In genomic region chr10:68560916-68561691, GRCh38 we compare ENCODE assay signal across 8 cellular contexts. TPM values are rescaled to one million over a fixed set of nuclear protein-coding genes. Genes with fewer than 3 reads are reported as not detected.
DNase-seq lines count a peak whose midpoint lies in the region; TF ChIP-seq lines count a peak whose summit lies in the region.

No MANE protein-coding gene starts in this region.

- H3K36me3 Mint-ChIP-seq in activated CD4-positive, alpha-beta memory T cell treated with anti-CD3 and anti-CD28 coated beads for 36 hours, result no peaks in the 10 kb centered on the region

- DNase-seq in AG10803 (ENCODE audit: low read depth), result no peak
- DNase-seq in H7, result peak; percentile 89
- DNase-seq in activated CD4-positive, alpha-beta memory T cell treated with anti-CD3 and anti-CD28 coated beads for 36 hours, result peak; percentile 14
- DNase-seq in fibroblast of the aortic adventitia (ENCODE audit: low read depth), result peak; percentile 41
- DNase-seq in occipital lobe (lab: John Stamatoyannopoulos, UW), result peak; percentile 10
- no peak for DNase-seq in cerebellar nuclear complex (lab: John Stamatoyannopoulos, UW)
- no peak for DNase-seq in NCI-H1436 treated with DMSO at 0.1 percent for 48 hours (lab: John Stamatoyannopoulos, UW)
- DNase-seq in NCI-H1048 (lab: John Stamatoyannopoulos, UW), result no peak

- peak overlapping the region; percentile 74 for H3K4me3 ChIP-seq in AG10803 (ENCODE audit: low read length)
- peak overlapping the region; percentile 95 for H3K4me3 ChIP-seq in H7 (ENCODE audit: insufficient read depth, low read depth, low read length)
- H3K4me3 ChIP-seq in fibroblast of the aortic adventitia (ENCODE audit: low read depth, low read length), result peak overlapping the region; percentile 78

- TF ChIP-seq CTCF in AG10803 (conservative IDR thresholded peaks at IDR 0.05; ENCODE audit: low read length) (no peak), fibroblast of the aortic adventitia (IDR thresholded peaks at IDR 0.05; ENCODE audit: insufficient read depth, low read length) (no peak)

- no peaks in the 10 kb centered on the region for H3K27me3 ChIP-seq in H7 (ENCODE audit: control insufficient read depth, insufficient read depth, low read length)

- peaks cover 18% of the 10 kb centered on the region for H3K4me1 Mint-ChIP-seq in activated CD4-positive, alpha-beta memory T cell treated with anti-CD3 and anti-CD28 coated beads for 36 hours (ENCODE audit: low read depth)

- H3K9me3 Mint-ChIP-seq in activated CD4-positive, alpha-beta memory T cell treated with anti-CD3 and anti-CD28 coated beads for 36 hours, result no peaks in the 10 kb centered on the region

- POLR2A ChIA-PET in activated CD4-positive, alpha-beta memory T cell treated with anti-CD3 and anti-CD28 coated beads for 36 hours (lab: Charles Lee), result no interaction called here

- H3K27ac Mint-ChIP-seq in activated CD4-positive, alpha-beta memory T cell treated with anti-CD3 and anti-CD28 coated beads for 36 hours, result no peak overlapping the region

- intact Hi-C loops in activated CD4-positive, alpha-beta memory T cell treated with anti-CD3 and anti-CD28 coated beads for 36 hours (cut with micrococcal nuclease), result no loop called here

- CTCF ChIA-PET in activated CD4-positive, alpha-beta memory T cell treated with anti-CD3 and anti-CD28 coated beads for 36 hours (lab: Charles Lee), result interaction anchor here (2.1 kb wide), 1 partner anchor 11 kb away, joined by 10 read pairs; no protein-coding TSS in a partner anchor

- H3K4me3 Mint-ChIP-seq in activated CD4-positive, alpha-beta memory T cell treated with anti-CD3 and anti-CD28 coated beads for 36 hours, result peak overlapping the region; percentile 61

- peaks cover 40% of the 10 kb centered on the region for H3K27me3 Mint-ChIP-seq in activated CD4-positive, alpha-beta memory T cell treated with anti-CD3 and anti-CD28 coated beads for 36 hours

- no peaks in the 10 kb centered on the region for H3K36me3 ChIP-seq in H7 (replicated peaks; ENCODE audit: control insufficient read depth, insufficient read depth, low read length)

RNA-seq across cellular contexts. Expression of gene TET1, which starts 1.0 kb away (rescaled TPM):
- 27.5 and 47.6 TPM in 2 replicates for total RNA-seq in H7 (2014; rRNA removed; shearing (Covaris generic))
- total RNA-seq in activated CD4-positive, alpha-beta memory T cell treated with anti-CD3 and anti-CD28 coated beads for 36 hours, result under 1 TPM; 0.43 to 0.53 TPM
- total RNA-seq in fibroblast of the aortic adventitia (ENCODE audit: low replicate concordance) (3.3 and 9.3 TPM in 2 replicates), occipital lobe (33.5 TPM)

RNA-seq across cellular contexts. Expression of gene SLC25A16, which starts 33.8 kb away (rescaled TPM):
- total RNA-seq in H7 (2014; rRNA removed; shearing (Covaris generic)), result 5.1 and 5.4 TPM in 2 replicates
- 10 to 100 TPM; 11.1 to 12.8 TPM for total RNA-seq in activated CD4-positive, alpha-beta memory T cell treated with anti-CD3 and anti-CD28 coated beads for 36 hours
- 26.8 and 29.7 TPM in 2 replicates for total RNA-seq in fibroblast of the aortic adventitia (ENCODE audit: low replicate concordance)
- 70.8 TPM for total RNA-seq in occipital lobe

Comparison
In these comparisons a context has a peak if more than half of its experiments do, and no peak if none do; other contexts are left out.
1. DNase-seq: peak in H7 (single experiment), activated CD4-positive, alpha-beta memory T cell treated with anti-CD3 and anti-CD28 coated beads for 36 hours (single experiment), fibroblast of the aortic adventitia (single experiment) and occipital lobe (single experiment); none in AG10803 (single experiment), cerebellar nuclear complex (0 of 2), NCI-H1436 treated with DMSO at 0.1 percent for 48 hours (single experiment) and NCI-H1048 (single experiment).
2. Peak in every context shown above with its lines, with median percentiles within 50 percentile points of each other: H3K4me3 ChIP-seq.